Comparison of ENCODE assay signal across 8 cellular contexts in genomic region chr1:15758953-15759661, GRCh38. TPM values are rescaled to one million over a fixed set of nuclear protein-coding genes. Genes with fewer than 3 reads are reported as not detected.
A peak's percentile ranks its signal among the peaks of the same experiment; 100 is the strongest.
DNase-seq lines count a peak whose midpoint lies in the region; TF ChIP-seq lines count a peak whose summit lies in the region.

No MANE protein-coding gene starts in this region.

- peaks cover 6% of the 10 kb centered on the region for H3K79me1 ChIP-seq in neuronal stem cell (ENCODE audit: low read depth, low read length)

- H3K36me3 ChIP-seq in SK-N-SH (replicated peaks in 1 of 2; ENCODE audit: control insufficient read depth in 1 of 2, insufficient read depth in 2 of 2, low read length in 1 of 2): no peaks in the 10 kb centered on the region
- peaks cover 1% of the 10 kb centered on the region in 2 donors for H3K36me3 ChIP-seq in neuronal stem cell (replicated peaks in 1 of 2; ENCODE audit: control insufficient read depth in 2 of 2, insufficient read depth in 2 of 2, low read length in 2 of 2)

- H3K9me2 ChIP-seq in SK-N-SH: no peaks in the 10 kb centered on the region

- H3K27me3 ChIP-seq in SK-N-SH (ENCODE audit: insufficient read depth): no peaks in the 10 kb centered on the region
- peaks cover 0 to 21% (median 20%) of the 10 kb centered on the region in 3 experiments for H3K27me3 ChIP-seq in neuronal stem cell (ENCODE audit: control insufficient read depth in 3 of 3, insufficient read depth in 3 of 3, low read depth in 1 of 3, low read length in 3 of 3)

- peak overlapping the region; percentile 56 for H2AK5ac ChIP-seq in neuronal stem cell (ENCODE audit: low read depth, low read length)

- no peak overlapping the region for H2AFZ ChIP-seq in SK-N-SH (ENCODE audit: low read depth)
- H2AFZ ChIP-seq in neuronal stem cell (ENCODE audit: low read length): peak overlapping the region; percentile 93

- H2BK15ac ChIP-seq in neuronal stem cell (ENCODE audit: low read length): peak overlapping the region; percentile 85

- H2BK5ac ChIP-seq in neuronal stem cell (ENCODE audit: low read length): peak overlapping the region; percentile 75

- H3K4me3 ChIP-seq in SK-N-SH (ENCODE audit: low read depth in 2 of 2, low read length in 1 of 2) (peak overlapping the region; percentile 74 to 82), fibroblast of the aortic adventitia (ENCODE audit: low read depth, low read length) (peak overlapping the region; percentile 77), neuronal stem cell (ENCODE audit: low read length in 2 of 2) (peak overlapping the region; percentile 66 to 91)

- peaks cover 22% of the 10 kb centered on the region for H4K20me1 ChIP-seq in SK-N-SH (ENCODE audit: insufficient read depth)

- POLR2A ChIA-PET in SK-N-SH (lab: Yijun Ruan, JAX): interaction anchor here (0.9 to 1.2 kb wide), 2 partner anchors 10 to 11 kb away, joined by 3 to 5 read pairs; no protein-coding TSS in a partner anchor

- H3K18ac ChIP-seq in neuronal stem cell (ENCODE audit: low read length): peak overlapping the region; percentile 96

- CTCF ChIA-PET in SK-N-SH (lab: Yijun Ruan, JAX): interaction anchor here (1.6 to 4.9 kb wide), 2 partner anchors 19 to 32 kb away, joined by 5 to 18 read pairs; no protein-coding TSS in a partner anchor

- H3K9ac ChIP-seq in SK-N-SH (peak overlapping the region; percentile 97), neuronal stem cell (ENCODE audit: low read depth, low read length, poor library complexity) (peak overlapping the region; percentile 84)

- H3K9me3 ChIP-seq in SK-N-SH (no peaks in the 10 kb centered on the region), neuronal stem cell (replicated peaks in 1 of 2; ENCODE audit: control insufficient read depth in 2 of 2, insufficient read depth in 1 of 2, low read depth in 1 of 2, low read length in 2 of 2) (no peaks in the 10 kb centered on the region)

- H3K4me2 ChIP-seq in SK-N-SH (peak overlapping the region; percentile 88), neuronal stem cell (ENCODE audit: insufficient read depth, low read length, poor library complexity, severe bottlenecking) (peak overlapping the region; percentile 91)

- no peak for TF ChIP-seq EP300 in SK-N-SH (IDR thresholded peaks at IDR 0.05; ENCODE audit: borderline replicate concordance in 1 of 2, low read depth in 1 of 2, low read length in 1 of 2)

- WGBS in SK-N-SH (ENCODE audit: low lambda C conversion rate): 4% methylated on average over 14 of the region's 58 CpGs
- WGBS in neuronal stem cell (ENCODE audit: extremely low coverage in 2 of 2, insufficient read length in 2 of 2, insufficient replicate concordance in 1 of 2), 2 donors: no CpG with 5 or more reads among the region's 58 CpGs

- peaks cover 54% of the 10 kb centered on the region for H3K79me2 ChIP-seq in SK-N-SH (ENCODE audit: insufficient read depth)

- H3K27ac ChIP-seq in C4-2B: peak overlapping the region; percentile 58
- peak overlapping the region; percentile 84 to 85 for H3K27ac ChIP-seq in SK-N-SH (ENCODE audit: low read depth in 2 of 2, low read length in 1 of 2)
- H3K27ac ChIP-seq in neuronal stem cell (replicated peaks; ENCODE audit: low read length): no peak overlapping the region

- H2BK12ac ChIP-seq in neuronal stem cell (ENCODE audit: low read length): no peak overlapping the region

- H3F3A ChIP-seq in SK-N-SH (replicated peaks; ENCODE audit: insufficient read depth): peaks cover 42% of the 10 kb centered on the region

- in situ Hi-C loops in G401 (cut with HindIII; ENCODE audit: low sequenced_read_pairs): no loop called here

- peak overlapping the region; percentile 81 for H2BK120ac ChIP-seq in neuronal stem cell (ENCODE audit: low read depth, low read length)

- peaks cover 28 to 47% of the 10 kb centered on the region in 2 experiments for H3K4me1 ChIP-seq in SK-N-SH (ENCODE audit: control insufficient read depth in 1 of 2, insufficient read depth in 2 of 2, low read depth in 1 of 2, low read length in 1 of 2)
- H3K4me1 ChIP-seq in neuronal stem cell (ENCODE audit: control insufficient read depth in 2 of 2, insufficient read depth in 1 of 2, low read depth in 1 of 2, low read length in 2 of 2): peaks cover 24 to 29% of the 10 kb centered on the region in 2 donors

- H4K8ac ChIP-seq in neuronal stem cell (ENCODE audit: low read depth, low read length): peak overlapping the region; percentile 43

- H3K14ac ChIP-seq in neuronal stem cell (ENCODE audit: low read length): peak overlapping the region; percentile 99

- TF ChIP-seq CTCF in C4-2B (conservative IDR thresholded peaks at IDR 0.05) (no peak), SK-N-SH (IDR thresholded peaks at IDR 0.05) (peak; percentile 8; the same call in 1 of the 2 replicates), fibroblast of the aortic adventitia (IDR thresholded peaks at IDR 0.05; ENCODE audit: insufficient read depth, low read length) (no peak)

- peak overlapping the region; percentile 85 for H3K23ac ChIP-seq in neuronal stem cell (ENCODE audit: low read depth, low read length, poor library complexity)

- intact Hi-C loops in posterior cingulate gyrus (cut with DNase I): no loop called here

- TF ChIP-seq RAD21 in SK-N-SH (IDR thresholded peaks at IDR 0.05; ENCODE audit: low read length): no peak

- DNase-seq in SK-N-SH (peak; percentile 84), fibroblast of the aortic adventitia (ENCODE audit: low read depth) (no peak), neuronal stem cell (ENCODE audit: low spot score) (no peak), G401 (ENCODE audit: low spot score) (no peak), NCI-H510A treated with DMSO at 0.1 percent for 48 hours (lab: John Stamatoyannopoulos, UW) (no peak), globus pallidus (ENCODE audit: low spot score) (no peak), posterior cingulate gyrus (no peak)

- H3K4ac ChIP-seq in neuronal stem cell (ENCODE audit: low read length): peak overlapping the region; percentile 76

- H4K91ac ChIP-seq in neuronal stem cell (ENCODE audit: low read depth, low read length, poor library complexity): no peak overlapping the region

TF ChIP-seq in SK-N-SH, 30 proteins besides CTCF, POLR2A, EP300 and RAD21:
- TF ChIP-seq MXI1 (IDR thresholded peaks at IDR 0.05; ENCODE audit: low read depth, low read length) (0 out of 2 replicates have a peak, but pooled peaks have one; percentile 22), NFIC (IDR thresholded peaks at IDR 0.05; ENCODE audit: borderline replicate concordance) (no peak), POLR2AphosphoS5 (IDR thresholded peaks at IDR 0.05; ENCODE audit: low read depth, low read length) (no peak), TAF1 (IDR thresholded peaks at IDR 0.05; ENCODE audit: borderline replicate concordance, low read depth, low read length) (no peak)

RNA-seq across cellular contexts. Expression of gene FBLIM1, which starts 0.5 kb away (rescaled TPM):
- polyA plus RNA-seq in SK-N-SH (2012; rRNA removed): 89.8 and 93.8 TPM in 2 replicates
- polyA plus RNA-seq in SK-N-SH (2012; cell fraction: cytosol; rRNA removed): 46.9 and 61.8 TPM in 2 replicates
- polyA plus RNA-seq in SK-N-SH (2012; cell fraction: nucleus; rRNA removed): 155 and 177 TPM in 2 replicates
- total RNA-seq in fibroblast of the aortic adventitia (ENCODE audit: low replicate concordance): 41.0 and 114 TPM in 2 replicates
- polyA plus RNA-seq in neuronal stem cell (2013, experiment 1 of 2): 11.5 TPM
- 11.4 TPM for polyA plus RNA-seq in neuronal stem cell (2013, experiment 2 of 2)
- total RNA-seq in G401 (2014; rRNA removed; shearing (Covaris generic)): 18.6 and 41.7 TPM in 2 replicates

RNA-seq across cellular contexts. Expression of gene TMEM82, which starts 16.8 kb away (rescaled TPM):
- polyA plus RNA-seq in SK-N-SH (2012; rRNA removed): not detected in 2 replicates
- not detected in 2 replicates for polyA plus RNA-seq in SK-N-SH (2012; cell fraction: cytosol; rRNA removed)
- not detected in 2 replicates for polyA plus RNA-seq in SK-N-SH (2012; cell fraction: nucleus; rRNA removed)
- not detected in 2 replicates for total RNA-seq in fibroblast of the aortic adventitia (ENCODE audit: low replicate concordance)
- not detected for polyA plus RNA-seq in neuronal stem cell (2013, experiment 1 of 2)
- not detected for polyA plus RNA-seq in neuronal stem cell (2013, experiment 2 of 2)
- not detected in 2 replicates for total RNA-seq in G401 (2014; rRNA removed; shearing (Covaris generic))

RNA-seq across cellular contexts. Expression of gene SLC25A34, which starts 23.0 kb away (rescaled TPM):
- 1.2 and 1.4 TPM in 2 replicates for polyA plus RNA-seq in SK-N-SH (2012; rRNA removed)
- 0.31 and 0.38 TPM in 2 replicates for polyA plus RNA-seq in SK-N-SH (2012; cell fraction: cytosol; rRNA removed)
- polyA plus RNA-seq in SK-N-SH (2012; cell fraction: nucleus; rRNA removed): 6.3 and 6.5 TPM in 2 replicates
- 0.54 and 0.65 TPM in 2 replicates for total RNA-seq in fibroblast of the aortic adventitia (ENCODE audit: low replicate concordance)
- polyA plus RNA-seq in neuronal stem cell (2013, experiment 1 of 2): 0.33 TPM
- 0.32 TPM for polyA plus RNA-seq in neuronal stem cell (2013, experiment 2 of 2)
- total RNA-seq in G401 (2014; rRNA removed; shearing (Covaris generic)): 0.75 TPM in 1 of 2 replicates, not detected in the other

RNA-seq across cellular contexts. Expression of gene UQCRHL, which starts 48.3 kb away (rescaled TPM):
- 2.8 and 4.1 TPM in 2 replicates for polyA plus RNA-seq in SK-N-SH (2012; rRNA removed)
- 4.1 and 9.7 TPM in 2 replicates for polyA plus RNA-seq in SK-N-SH (2012; cell fraction: cytosol; rRNA removed)
- polyA plus RNA-seq in SK-N-SH (2012; cell fraction: nucleus; rRNA removed): 1.8 and 2.6 TPM in 2 replicates
- total RNA-seq in fibroblast of the aortic adventitia (ENCODE audit: low replicate concordance): 1.9 and 2.0 TPM in 2 replicates
- 3.9 TPM for polyA plus RNA-seq in neuronal stem cell (2013, experiment 1 of 2)
- polyA plus RNA-seq in neuronal stem cell (2013, experiment 2 of 2): 4.1 TPM
- 6.0 and 6.8 TPM in 2 replicates for total RNA-seq in G401 (2014; rRNA removed; shearing (Covaris generic))
